23 cellular contexts compared by ENCODE assay signal in the genomic region with DNA sequence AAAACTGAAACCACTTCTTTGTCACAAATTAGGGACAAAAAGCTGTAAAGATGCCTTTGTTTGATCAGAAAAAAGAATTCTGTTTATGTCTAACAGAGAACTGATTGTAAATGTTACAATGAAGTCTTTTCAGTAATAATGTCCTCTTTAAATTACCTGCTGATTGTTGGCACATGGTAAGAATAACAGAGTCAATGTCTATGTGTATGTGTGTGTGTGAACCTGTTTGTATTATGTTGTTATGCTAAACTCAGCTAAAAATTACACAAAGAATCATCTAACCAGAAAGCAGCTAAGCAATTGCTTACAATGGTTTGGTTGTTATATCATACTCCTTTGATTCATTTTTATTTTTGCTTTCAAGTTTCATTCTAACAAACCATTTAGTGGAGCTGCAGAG.
DNase-seq lines count a peak whose midpoint lies in the region; ATAC-seq, FAIRE-seq and TF ChIP-seq lines count a peak whose summit lies in the region.
"Had no signal": no experiment of that assay in that cellular context is flagged by ENCODE, and none has a peak within 500 bp of the region (broad histone marks: within the 10 kb centered on the region; RNA-seq: fewer than 3 reads in every experiment).

No MANE protein-coding gene starts in this region.

- intact Hi-C loops in endothelial cell of umbilical vein (cut with micrococcal nuclease), result no loop called here

- peak; percentile 4 for FAIRE-seq in endothelial cell of umbilical vein (lab: Jason Lieb, UNC)
- FAIRE-seq: A549, GM12878 had no signal

- H3K27ac ChIP-seq in endothelial cell of umbilical vein (ENCODE audit: insufficient read depth, low read depth, low read length), result no peak overlapping the region
- peak overlapping the region; percentile 52 for H3K27ac ChIP-seq in layer of hippocampus (ENCODE audit: low read depth, low read length)
- H3K27ac ChIP-seq: A549, SJCRH30 had no signal

- H3K9me3 ChIP-seq in endothelial cell of umbilical vein (replicated peaks; ENCODE audit: control insufficient read depth, insufficient read depth, low read length), result no peaks in the 10 kb centered on the region
- H3K9me3 ChIP-seq: A549, HAP-1, SJCRH30 had no signal

- H3K4me3 ChIP-seq in endothelial cell of umbilical vein (replicated peaks in 1 of 3; ENCODE audit: insufficient read depth in 1 of 3, low read depth in 1 of 3, low read length in 3 of 3), result no peak overlapping the region
- H3K4me3 ChIP-seq: A549, GM12878, GM23248, HAP-1, SJCRH30 had no signal

- no peaks in the 10 kb centered on the region for H3K36me3 ChIP-seq in endothelial cell of umbilical vein (ENCODE audit: control insufficient read depth in 2 of 2, extremely low read depth in 1 of 2, insufficient read depth in 2 of 2, low read length in 2 of 2)
- H3K36me3 ChIP-seq: HAP-1, SJCRH30 had no signal

- DNase-seq in NCI-H1048 (lab: John Stamatoyannopoulos, UW), result peak; percentile 45
- no peak for DNase-seq in endothelial cell of umbilical vein (ENCODE audit: low read depth, low spot score)
- DNase-seq in superior temporal gyrus (ENCODE audit: extremely low spot score), result peak; percentile 84
- DNase-seq in occipital lobe (lab: John Stamatoyannopoulos, UW), result no peak
- DNase-seq in GOT3 (lab: John Stamatoyannopoulos, UW), result no peak
- no peak for DNase-seq in NCI-H2196 treated with DMSO at 0.1 percent for 48 hours (lab: John Stamatoyannopoulos, UW; ENCODE audit: unreplicated experiment)
- DNase-seq: DMS 273 treated with DMSO at 0.1 percent for 48 hours, DND-41, GM23248, KBM-7, MM.1S, NCI-H1092, NCI-H1436, NCI-H187 treated with DMSO at 0.1 percent for 48 hours, NCI-H2107, NCI-H774, SJCRH30 had no signal

- no peak overlapping the region for H3K4me2 ChIP-seq in endothelial cell of umbilical vein (ENCODE audit: insufficient read depth, low read length)
- H3K4me2 ChIP-seq: A549 had no signal

- no TSS peak for BruUV-seq in endothelial cell of umbilical vein (replicated peaks; lab: Mats Ljungman, UMichigan)

- H3K79me2 ChIP-seq in endothelial cell of umbilical vein (ENCODE audit: control insufficient read depth, insufficient read depth, low read length), result no peaks in the 10 kb centered on the region

- no peak for TF ChIP-seq POLR2A in endothelial cell of umbilical vein (IDR thresholded peaks at IDR 0.05; ENCODE audit: low read depth, low read length)

- CTCF ChIA-PET in endothelial cell of umbilical vein (lab: Charles Lee), result no interaction called here

- ATAC-seq in GM19455 (IDR thresholded peaks at IDR 0.05; ENCODE audit: unreplicated experiment), result no peak
- ATAC-seq: A549, GM12878, Panc1 had no signal

- H2AFZ ChIP-seq in endothelial cell of umbilical vein (ENCODE audit: low read depth, low read length), result no peak overlapping the region

- POLR2A ChIA-PET in endothelial cell of umbilical vein (lab: Charles Lee), result no interaction called here

- dilution Hi-C loops in endothelial cell of umbilical vein (cut with MboI; ENCODE audit: extremely low pct_ligation_motif_present, low sequenced_read_pairs), result no loop called here

- H3K27me3 ChIP-seq in endothelial cell of umbilical vein (ENCODE audit: control insufficient read depth in 2 of 2, insufficient read depth in 2 of 2, low read length in 2 of 2) (no peaks in the 10 kb centered on the region), layer of hippocampus (ENCODE audit: control insufficient read depth, insufficient read depth, low read length) (no peaks in the 10 kb centered on the region)
- H3K27me3 ChIP-seq: SJCRH30 had no signal

- peaks cover 10% of the 10 kb centered on the region for H3K4me1 ChIP-seq in endothelial cell of umbilical vein (ENCODE audit: control insufficient read depth, extremely low read depth, insufficient read depth, low read length)
- H3K4me1 ChIP-seq: A549 had no signal

- no peaks in the 10 kb centered on the region for H4K20me1 ChIP-seq in endothelial cell of umbilical vein (replicated peaks; ENCODE audit: control insufficient read depth, extremely low read depth, insufficient read depth, low read length)

- no peak overlapping the region for H3K9ac ChIP-seq in endothelial cell of umbilical vein (replicated peaks; ENCODE audit: extremely low read depth, insufficient read depth, low read length)
- H3K9ac ChIP-seq: GM23248 had no signal

- TF ChIP-seq CTCF in endothelial cell of umbilical vein (IDR thresholded peaks at IDR 0.05; ENCODE audit: extremely low read depth in 1 of 2, insufficient read depth in 1 of 2, low read depth in 1 of 2, low read length in 2 of 2), result no peak

- no peaks in the 10 kb centered on the region for H3K9me1 ChIP-seq in endothelial cell of umbilical vein (replicated peaks; ENCODE audit: control insufficient read depth, extremely low read depth, insufficient read depth, low read length)

TF ChIP-seq in endothelial cell of umbilical vein, 7 proteins besides CTCF, POLR2A, EP300 and RAD21:
- TF ChIP-seq POLR2AphosphoS5 (IDR thresholded peaks at IDR 0.05; ENCODE audit: insufficient read depth, low read depth, low read length), result no peak
- TF ChIP-seq MYC (IDR thresholded peaks at IDR 0.05; ENCODE audit: low read depth, low read length), result no peak
- TF ChIP-seq JUN (IDR thresholded peaks at IDR 0.05; ENCODE audit: borderline replicate concordance, insufficient read depth, insufficient read length, low read depth), result no peak
- TF ChIP-seq, protein P1, sequence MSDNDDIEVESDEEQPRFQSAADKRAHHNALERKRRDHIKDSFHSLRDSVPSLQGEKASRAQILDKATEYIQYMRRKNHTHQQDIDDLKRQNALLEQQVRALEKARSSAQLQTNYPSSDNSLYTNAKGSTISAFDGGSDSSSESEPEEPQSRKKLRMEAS (IDR thresholded peaks at IDR 0.05; ENCODE audit: insufficient read depth, insufficient read length), result no peak
- no peak for TF ChIP-seq GATA2 (IDR thresholded peaks at IDR 0.05; ENCODE audit: insufficient read depth, insufficient read length, low read depth, low read length)
- TF ChIP-seq EZH2 (IDR thresholded peaks at IDR 0.05; ENCODE audit: borderline replicate concordance, low read depth, low read length, severe bottlenecking), result no peak
- TF ChIP-seq FOS (IDR thresholded peaks at IDR 0.05; ENCODE audit: borderline replicate concordance, insufficient read depth, low read length), result no peak

Comparison
In these comparisons a context has a peak if more than half of its experiments do, and no peak if none do; other contexts are left out.
1. DNase-seq: peak in NCI-H1048 (single experiment) and superior temporal gyrus (single experiment); none in endothelial cell of umbilical vein (single experiment), occipital lobe (single experiment), GOT3 (single experiment) and NCI-H2196 treated with DMSO at 0.1 percent for 48 hours (single experiment).